11 cellular contexts compared by ENCODE assay signal in genomic region chr17:34255381-34255732, GRCh38. TPM values are rescaled to one million over a fixed set of nuclear protein-coding genes. Genes with fewer than 3 reads are reported as not detected.
A peak's percentile ranks its signal among the peaks of the same experiment; 100 is the strongest.
DNase-seq lines count a peak whose midpoint lies in the region; ATAC-seq and TF ChIP-seq lines count a peak whose summit lies in the region.
"Had no signal": no experiment of that assay in that cellular context is flagged by ENCODE, and none has a peak within 500 bp of the region (broad histone marks: within the 10 kb centered on the region; RNA-seq: fewer than 3 reads in every experiment).

No MANE protein-coding gene starts in this region.

- no peaks in the 10 kb centered on the region; the same call in none of the 2 replicates for H3K27me3 ChIP-seq in Caco-2 (replicated peaks; ENCODE audit: control insufficient read depth, insufficient read depth, low read length)
- no peaks in the 10 kb centered on the region for H3K27me3 ChIP-seq in hepatocyte

- no peaks in the 10 kb centered on the region for H3K9me3 Mint-ChIP-seq in Caco-2 (ENCODE audit: unreplicated experiment)
- H3K9me3 Mint-ChIP-seq: stimulated activated naive CD8-positive, alpha-beta T cell treated with anti-CD3 and anti-CD28 coated beads, Interleukin-15, amount 100 ng/mL, for 72 hours had no signal

- POLR2A ChIA-PET in Caco-2 (lab: Charles Lee): no interaction called here

- no peak for TF ChIP-seq CTCF in Caco-2 (IDR thresholded peaks at IDR 0.05; ENCODE audit: insufficient read depth in 1 of 2, low read depth in 1 of 2, low read length in 1 of 2, severe bottlenecking in 1 of 2, unreplicated experiment in 1 of 2)
- TF ChIP-seq CTCF in hepatocyte (IDR thresholded peaks at IDR 0.05; ENCODE audit: poor library complexity): no peak

- intact Hi-C loops in Caco-2 (cut with micrococcal nuclease; ENCODE audit: unreplicated experiment): no loop called here

- H3K4me3 Mint-ChIP-seq in Caco-2 (ENCODE audit: unreplicated experiment): peak overlapping the region; percentile 57

- H3K27ac Mint-ChIP-seq in Caco-2 (ENCODE audit: unreplicated experiment): no peak overlapping the region
- H3K27ac Mint-ChIP-seq: progenitor cell of endocrine pancreas had no signal

- no peak for DNase-seq in Caco-2
- no peak for DNase-seq in hepatocyte (ENCODE audit: low spot score)
- peak; percentile 69 for DNase-seq in retina
- no peak for DNase-seq in SIG-M5 (lab: John Stamatoyannopoulos, UW)
- DNase-seq: stimulated activated naive CD8-positive, alpha-beta T cell treated with anti-CD3 and anti-CD28 coated beads, Interleukin-15, amount 100 ng/mL, for 72 hours had no signal

- no peaks in the 10 kb centered on the region for H3K79me2 ChIP-seq in hepatocyte

- H3K9me2 ChIP-seq in hepatocyte (replicated peaks; ENCODE audit: insufficient read depth): no peaks in the 10 kb centered on the region

- H3K4me3 ChIP-seq in Caco-2 (ENCODE audit: low read depth, low read length) (no peak overlapping the region), hepatocyte (peak overlapping the region; percentile 28)

- peak overlapping the region; percentile 51 for H2AFZ ChIP-seq in hepatocyte

- 25 to 34% (median 26%) methylated on average over 5 of the region's 5 CpGs for WGBS in adipose tissue, 3 donors
- WGBS in hepatocyte (ENCODE audit: low lambda C conversion rate, missing lambda C conversion rate): 26% methylated on average over 5 of the region's 5 CpGs

- peaks cover 6% of the 10 kb centered on the region for H3K27me3 Mint-ChIP-seq in Caco-2 (ENCODE audit: insufficient read depth, unreplicated experiment)

- H3K27ac ChIP-seq in adipose tissue (ENCODE audit: low read depth, low read length): peak overlapping the region; percentile 75
- H3K27ac ChIP-seq in hepatocyte: peak overlapping the region; percentile 88

- ATAC-seq in HG02588 (IDR thresholded peaks at IDR 0.05; ENCODE audit: unreplicated experiment) (no peak), GM21529 (IDR thresholded peaks at IDR 0.05; ENCODE audit: unreplicated experiment) (no peak), HG02571 (IDR thresholded peaks at IDR 0.05; ENCODE audit: unreplicated experiment) (no peak)
- ATAC-seq: stimulated activated naive CD8-positive, alpha-beta T cell treated with anti-CD3 and anti-CD28 coated beads, Interleukin-15, amount 100 ng/mL, for 72 hours had no signal

- no peaks in the 10 kb centered on the region for H4K20me1 ChIP-seq in hepatocyte (ENCODE audit: insufficient read depth, poor library complexity, severe bottlenecking)

- H3K4me1 Mint-ChIP-seq in Caco-2 (ENCODE audit: low read depth, unreplicated experiment): no peaks in the 10 kb centered on the region

- H3K36me3 ChIP-seq in Caco-2 (ENCODE audit: control insufficient read depth, insufficient read depth, low read length) (no peaks in the 10 kb centered on the region), hepatocyte (replicated peaks; ENCODE audit: insufficient read depth, low read depth) (no peaks in the 10 kb centered on the region)

- H3K4me1 ChIP-seq in Caco-2 (peaks cover 27% of the 10 kb centered on the region), hepatocyte (ENCODE audit: insufficient read depth) (peaks cover 36% of the 10 kb centered on the region)

- no peaks in the 10 kb centered on the region for H3K36me3 Mint-ChIP-seq in Caco-2 (ENCODE audit: insufficient read depth, unreplicated experiment)

- H3K9me3 ChIP-seq in Caco-2: no peaks in the 10 kb centered on the region
- no peaks in the 10 kb centered on the region for H3K9me3 ChIP-seq in hepatocyte (ENCODE audit: low read depth)

- CTCF ChIA-PET in Caco-2 (lab: Charles Lee): interaction anchor here (1.6 kb wide), 1 partner anchor 106 kb away, joined by 4 read pairs; no protein-coding TSS in a partner anchor

- no TSS peak for BruUV-seq in Caco-2 (replicated peaks; lab: Mats Ljungman, UMichigan)

- H3K4me2 ChIP-seq in hepatocyte: peak overlapping the region; percentile 79

RNA-seq across cellular contexts. Expression of gene CCL2, which starts 0.3 kb away (rescaled TPM):
- 0.60 TPM in 1 of 2 replicates, not detected in the other for total RNA-seq in Caco-2 (2022)
- polyA plus RNA-seq in adipose tissue: 100 to 1,000 TPM in 2 of 3 donors, 10 to 100 TPM in 1; 26.4 to 781 (median 278) TPM
- total RNA-seq in hepatocyte: 27.4 and 27.5 TPM in 2 replicates
- 54.0 and 64.8 TPM in 2 replicates for polyA plus RNA-seq in hepatocyte
- total RNA-seq: OCI-LY7, progenitor cell of endocrine pancreas had no signal

RNA-seq across cellular contexts. Expression of gene CCL7, which starts 14.7 kb away (rescaled TPM):
- total RNA-seq in Caco-2 (2022): not detected in 2 replicates
- 1 to 10 TPM in 1 of 3 donors, under 1 TPM in 1, not detected in 1; 0.16 to 6.6 TPM for polyA plus RNA-seq in adipose tissue
- total RNA-seq in hepatocyte: not detected in 2 replicates
- 0.69 and 1.2 TPM in 2 replicates for polyA plus RNA-seq in hepatocyte
- total RNA-seq: OCI-LY7, progenitor cell of endocrine pancreas had no signal

RNA-seq across cellular contexts. Expression of gene CCL11, which starts 30.2 kb away (rescaled TPM):
- total RNA-seq in Caco-2 (2022) (not detected in 2 replicates), hepatocyte (0.40 TPM in 1 of 2 replicates, not detected in the other)
- polyA plus RNA-seq in adipose tissue (1 to 10 TPM in 2 of 3 donors, under 1 TPM in 1; 0.29 to 5.1 (median 2.2) TPM), hepatocyte (0.29 and 0.82 TPM in 2 replicates)
- total RNA-seq: OCI-LY7, progenitor cell of endocrine pancreas had no signal

Comparison
In these comparisons a context has a peak if more than half of its experiments do, and no peak if none do; other contexts are left out.
1. RNA of gene CCL2, which starts 0.3 kb away (total RNA-seq): 27.4 to 27.5 TPM in hepatocyte; 0.60 TPM in Caco-2; every median in the first group is over 10 times any median in the second.